28 cellular contexts compared by ENCODE assay signal in the genomic region with DNA sequence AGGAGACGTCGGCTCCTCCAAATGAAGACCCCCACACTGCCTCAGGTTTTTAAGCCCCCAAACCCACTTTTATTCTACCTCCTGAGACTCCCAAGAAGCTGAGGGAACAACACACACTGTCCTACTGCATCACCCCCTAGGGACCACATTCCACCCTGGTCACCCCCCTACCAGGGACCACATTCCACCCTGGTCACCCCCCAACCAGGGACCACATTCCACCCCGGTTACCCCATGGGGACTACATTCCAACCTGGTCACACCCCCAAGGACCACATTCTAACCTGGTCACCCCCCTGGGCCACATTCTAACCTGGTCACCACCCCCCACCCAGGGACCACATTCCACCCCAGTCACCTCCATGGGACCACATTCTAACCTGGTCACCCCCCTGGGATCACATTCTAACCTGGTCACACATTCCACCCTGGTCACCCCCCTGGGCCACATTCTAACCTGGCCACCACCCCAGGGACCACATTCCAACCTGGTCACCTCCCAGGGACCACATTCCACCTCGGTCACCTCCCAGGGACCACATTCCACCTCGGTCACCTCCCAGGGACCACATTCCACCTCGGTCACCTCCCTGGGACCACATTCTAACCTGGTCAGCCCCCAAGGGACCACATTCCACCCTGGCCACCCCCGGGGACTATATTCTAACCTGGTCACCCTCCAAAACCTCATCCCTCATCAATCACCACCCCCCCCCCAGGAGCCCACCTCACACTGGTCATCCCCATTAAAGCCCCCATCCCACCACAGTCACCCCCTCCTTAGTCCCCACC.
DNase-seq lines count a peak whose midpoint lies in the region; ATAC-seq and TF ChIP-seq lines count a peak whose summit lies in the region.
"Had no signal": no experiment of that assay in that cellular context is flagged by ENCODE, and none has a peak within 500 bp of the region (broad histone marks: within the 10 kb centered on the region; RNA-seq: fewer than 3 reads in every experiment).

No MANE protein-coding gene starts in this region.

- 81 to 91% methylated on average over 2 to 7 of the region's 7 CpGs for WGBS in endodermal cell (ENCODE audit: insufficient coverage in 1 of 2, insufficient read length in 1 of 2), 2 experiments

- intact Hi-C loops in upper lobe of right lung (cut with DNase I): no loop called here

- TF ChIP-seq CTCF in GM23338 (conservative IDR thresholded peaks at IDR 0.05; ENCODE audit: low read depth in 2 of 2): no peak
- no peak for TF ChIP-seq CTCF in endodermal cell (conservative IDR thresholded peaks at IDR 0.05)
- no peak for TF ChIP-seq CTCF in upper lobe of right lung (IDR thresholded peaks at IDR 0.05)

- H3K36me3 ChIP-seq in GM23338 (ENCODE audit: insufficient read depth): no peaks in the 10 kb centered on the region; the same call in 1 of the 2 replicates
- no peaks in the 10 kb centered on the region for H3K36me3 ChIP-seq in endodermal cell (ENCODE audit: control insufficient read depth, insufficient read depth, low read length)
- no peaks in the 10 kb centered on the region for H3K36me3 ChIP-seq in upper lobe of right lung
- H3K36me3 ChIP-seq: BE2C, MG63, Peyer's patch, SJSA1 had no signal

- H3K27ac ChIP-seq in GM23338 (ENCODE audit: low read depth) (no peak overlapping the region), endodermal cell (ENCODE audit: low read depth, low read length) (no peak overlapping the region), upper lobe of right lung (no peak overlapping the region)
- H3K27ac ChIP-seq: A549, GM23248, Peyer's patch, SJSA1 had no signal

- H3K4me1 Mint-ChIP-seq in GM23338 (no peaks in the 10 kb centered on the region), endodermal cell (no peaks in the 10 kb centered on the region)
- H3K4me1 Mint-ChIP-seq: IgD-negative memory B cell had no signal

- H3K4me3 Mint-ChIP-seq in GM23338 (no peak overlapping the region), endodermal cell (no peak overlapping the region)
- H3K4me3 Mint-ChIP-seq: CD4-positive, CD25-positive, alpha-beta regulatory T cell; IgD-negative memory B cell; T-helper 1 cell treated with Interleukin-12 subunit alpha and Interleukin-12 subunit beta and Interleukin-4 antibody, amounts not matched to agents 30 μg/mL and 1 μg/mL, for 36 hours had no signal

- H3K27me3 Mint-ChIP-seq in GM23338 (ENCODE audit: insufficient read depth, low read depth, poor library complexity): peaks cover 1% of the 10 kb centered on the region
- no peaks in the 10 kb centered on the region for H3K27me3 Mint-ChIP-seq in endodermal cell (ENCODE audit: insufficient read depth)
- H3K27me3 Mint-ChIP-seq: CD4-positive, CD25-positive, alpha-beta regulatory T cell; IgD-negative memory B cell had no signal

- H3K9me2 ChIP-seq in GM23338 (ENCODE audit: insufficient read depth): no peaks in the 10 kb centered on the region

- H3K36me3 Mint-ChIP-seq in GM23338 (ENCODE audit: low read depth) (no peaks in the 10 kb centered on the region), endodermal cell (ENCODE audit: low read depth) (no peaks in the 10 kb centered on the region)
- H3K36me3 Mint-ChIP-seq: CD4-positive, CD25-positive, alpha-beta regulatory T cell; IgD-negative memory B cell had no signal

- H3K9me3 Mint-ChIP-seq in GM23338 (peaks cover 5% of the 10 kb centered on the region; the same call in 2 of the 3 replicates), endodermal cell (no peaks in the 10 kb centered on the region)

- ATAC-seq in GM23338: no peak
- peak; percentile 30 for ATAC-seq in upper lobe of right lung
- ATAC-seq: A549, Right ventricle myocardium inferior had no signal

- H3K27me3 ChIP-seq in GM23338 (ENCODE audit: insufficient read depth) (no peaks in the 10 kb centered on the region), endodermal cell (ENCODE audit: control insufficient read depth, insufficient read depth, low read length, poor library complexity, severe bottlenecking) (no peaks in the 10 kb centered on the region), upper lobe of right lung (no peaks in the 10 kb centered on the region)
- H3K27me3 ChIP-seq: BE2C, MG63, Peyer's patch, SJSA1 had no signal

- no peaks in the 10 kb centered on the region for H3K79me2 ChIP-seq in GM23338 (replicated peaks; ENCODE audit: insufficient read depth)

- DNase-seq in GM23338 (ENCODE audit: low spot score) (no peak), LoVo (ENCODE audit: low spot score) (peak; percentile 9), endodermal cell (peak; percentile 64), upper lobe of right lung (no peak), NCI-H446 treated with DMSO at 0.1 percent for 48 hours (lab: John Stamatoyannopoulos, UW) (no peak), DMS53 treated with DMSO at 0.1 percent for 48 hours (lab: John Stamatoyannopoulos, UW; ENCODE audit: unreplicated experiment) (no peak)
- DNase-seq in stimulated activated CD4-positive, alpha-beta T cell treated with anti-CD3 and anti-CD28 coated beads, Interleukin-2, amount 100 ng/mL, for 24 hours: no peak
- DNase-seq: BE2C; CD4-positive, CD25-positive, alpha-beta regulatory T cell; COR-L47; DMS 273 treated with DMSO at 0.1 percent for 48 hours; DND-41; GM23248; HCEC 1CT; Karpas-422; MG63; NCI-H1417; NCI-H187 treated with DMSO at 0.1 percent for 48 hours; NCI-H2107; NCI-H510A treated with DMSO at 0.1 percent for 48 hours; NCI-H774; NK-92 treated with Interleukin-12 subunit alpha and Interleukin-12 subunit beta, amount 100 ng/mL, for 24 hours had no signal

- no peaks in the 10 kb centered on the region for H3F3A ChIP-seq in GM23338 (replicated peaks; ENCODE audit: low read depth)

- no peak overlapping the region for H2AFZ ChIP-seq in GM23338
- H2AFZ ChIP-seq: GM23248 had no signal

- H3K4me1 ChIP-seq in GM23338 (ENCODE audit: insufficient read depth) (no peaks in the 10 kb centered on the region), endodermal cell (ENCODE audit: control insufficient read depth, insufficient read depth, low read length) (no peaks in the 10 kb centered on the region), upper lobe of right lung (no peaks in the 10 kb centered on the region)
- H3K4me1 ChIP-seq: A549, BE2C, Peyer's patch, SJSA1 had no signal

- no peaks in the 10 kb centered on the region for H4K20me1 ChIP-seq in GM23338 (replicated peaks; ENCODE audit: insufficient read depth)

- H3K4me2 ChIP-seq in GM23338: no peak overlapping the region
- H3K4me2 ChIP-seq: A549 had no signal

- H3K9me3 ChIP-seq in endodermal cell (ENCODE audit: control insufficient read depth, low read length) (no peaks in the 10 kb centered on the region), upper lobe of right lung (no peaks in the 10 kb centered on the region)
- H3K9me3 ChIP-seq: A549, BE2C, MG63, Peyer's patch, SJSA1 had no signal

- peak overlapping the region; percentile 43 for H3K27ac Mint-ChIP-seq in GM23338
- H3K27ac Mint-ChIP-seq in endodermal cell: no peak overlapping the region
- H3K27ac Mint-ChIP-seq: IgD-negative memory B cell; T-helper 1 cell treated with Interleukin-12 subunit alpha and Interleukin-12 subunit beta and Interleukin-4 antibody, amounts not matched to agents 30 μg/mL and 1 μg/mL, for 36 hours had no signal

- no peak overlapping the region for H3K4me3 ChIP-seq in GM23338
- no peak overlapping the region for H3K4me3 ChIP-seq in endodermal cell (ENCODE audit: low read length)
- H3K4me3 ChIP-seq in upper lobe of right lung: no peak overlapping the region
- H3K4me3 ChIP-seq: A549, GM23248, MG63, Peyer's patch, SJSA1 had no signal

- H3K9ac ChIP-seq in endodermal cell (ENCODE audit: extremely low read depth, low read length, poor library complexity, severe bottlenecking): no peak overlapping the region
- H3K9ac ChIP-seq: GM23248 had no signal

TF ChIP-seq in GM23338, 12 proteins besides CTCF, POLR2A, EP300 and RAD21:
- TF ChIP-seq, protein P1, sequence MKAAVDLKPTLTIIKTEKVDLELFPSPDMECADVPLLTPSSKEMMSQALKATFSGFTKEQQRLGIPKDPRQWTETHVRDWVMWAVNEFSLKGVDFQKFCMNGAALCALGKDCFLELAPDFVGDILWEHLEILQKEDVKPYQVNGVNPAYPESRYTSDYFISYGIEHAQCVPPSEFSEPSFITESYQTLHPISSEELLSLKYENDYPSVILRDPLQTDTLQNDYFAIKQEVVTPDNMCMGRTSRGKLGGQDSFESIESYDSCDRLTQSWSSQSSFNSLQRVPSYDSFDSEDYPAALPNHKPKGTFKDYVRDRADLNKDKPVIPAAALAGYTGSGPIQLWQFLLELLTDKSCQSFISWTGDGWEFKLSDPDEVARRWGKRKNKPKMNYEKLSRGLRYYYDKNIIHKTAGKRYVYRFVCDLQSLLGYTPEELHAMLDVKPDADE (IDR thresholded peaks at IDR 0.05): no peak
- TF ChIP-seq POLR2AphosphoS5 (IDR thresholded peaks at IDR 0.05; ENCODE audit: low read depth) (no peak), JUNB (IDR thresholded peaks at IDR 0.05; ENCODE audit: unreplicated experiment) (no peak)

Comparison
In these comparisons a context has a peak if more than half of its experiments do, and no peak if none do; other contexts are left out.
1. DNase-seq: peak in LoVo (single experiment) and endodermal cell (single experiment); none in GM23338 (single experiment), upper lobe of right lung (single experiment), NCI-H446 treated with DMSO at 0.1 percent for 48 hours (single experiment), DMS53 treated with DMSO at 0.1 percent for 48 hours (single experiment) and stimulated activated CD4-positive, alpha-beta T cell treated with anti-CD3 and anti-CD28 coated beads, Interleukin-2, amount 100 ng/mL, for 24 hours (0 of 2).